Comparison of ENCODE assay signal across 9 cellular contexts in genomic region chr20:46324960-46325703, GRCh38. TPM values are rescaled to one million over a fixed set of nuclear protein-coding genes. Genes with fewer than 3 reads are reported as not detected.
A peak's percentile ranks its signal among the peaks of the same experiment; 100 is the strongest.
DNase-seq lines count a peak whose midpoint lies in the region; ATAC-seq, FAIRE-seq and TF ChIP-seq lines count a peak whose summit lies in the region.
"Had no signal": no experiment of that assay in that cellular context is flagged by ENCODE, and none has a peak within 500 bp of the region (broad histone marks: within the 10 kb centered on the region; RNA-seq: fewer than 3 reads in every experiment).

No MANE protein-coding gene starts in this region.

- ATAC-seq in SK-N-SH treated with all-trans-retinoic acid at 6 μM for 48 hours (peak; percentile 92), left lobe of liver (peak; percentile 72), GM18858 (IDR thresholded peaks at IDR 0.05; ENCODE audit: unreplicated experiment) (no peak)

- H3K27me3 ChIP-seq in Caco-2 (replicated peaks; ENCODE audit: control insufficient read depth, insufficient read depth, low read length), result peaks cover 3% of the 10 kb centered on the region; the same call in 1 of the 2 replicates

- H3K4me1 ChIP-seq in Caco-2, result no peaks in the 10 kb centered on the region

- no peak overlapping the region for H3K27ac Mint-ChIP-seq in Caco-2 (ENCODE audit: unreplicated experiment)

- H3K36me3 ChIP-seq in Caco-2 (ENCODE audit: control insufficient read depth, insufficient read depth, low read length), result no peaks in the 10 kb centered on the region

- H3K4me3 ChIP-seq in Caco-2 (ENCODE audit: low read depth, low read length), result no peak overlapping the region

- no peak for FAIRE-seq in GM12892 (lab: Jason Lieb, UNC)

- H3K4me1 Mint-ChIP-seq in Caco-2 (ENCODE audit: low read depth, unreplicated experiment), result no peaks in the 10 kb centered on the region

- H3K27me3 Mint-ChIP-seq in Caco-2 (ENCODE audit: insufficient read depth, unreplicated experiment), result peaks cover 18% of the 10 kb centered on the region

- TF ChIP-seq CTCF in Caco-2 (IDR thresholded peaks at IDR 0.05; ENCODE audit: insufficient read depth in 1 of 2, low read depth in 1 of 2, low read length in 1 of 2, severe bottlenecking in 1 of 2, unreplicated experiment in 1 of 2), result peak; percentile 61 to 71

- no peak overlapping the region for H3K4me3 Mint-ChIP-seq in Caco-2 (ENCODE audit: unreplicated experiment)

- DNase-seq in Caco-2, result peak in 1 of 2 experiments; percentile 74
- DNase-seq in HCEC 1CT, result peak; percentile 40
- DNase-seq in left lobe of liver (ENCODE audit: low spot score), result no peak
- DNase-seq in GM12892 (ENCODE audit: insufficient read length), result no peak
- no peak for DNase-seq in nucleus accumbens (lab: John Stamatoyannopoulos, UW)
- DNase-seq in NCI-H1092 (lab: John Stamatoyannopoulos, UW), result no peak

- intact Hi-C loops in Caco-2 (cut with micrococcal nuclease; ENCODE audit: unreplicated experiment), result loop anchor here (1.0 to 2.0 kb wide), 3 partner anchors 14 to 193 kb away; no protein-coding TSS in a partner anchor

- no peaks in the 10 kb centered on the region for H3K36me3 Mint-ChIP-seq in Caco-2 (ENCODE audit: insufficient read depth, unreplicated experiment)

- POLR2A ChIA-PET in Caco-2 (lab: Charles Lee), result no interaction called here

- no TSS peak for BruUV-seq in Caco-2 (replicated peaks; lab: Mats Ljungman, UMichigan)

- CTCF ChIA-PET in Caco-2 (lab: Charles Lee), result interaction anchor here (0.9 to 1.9 kb wide), 3 partner anchors 18 to 113 kb away, joined by 4 to 5 read pairs (median 4); no protein-coding TSS in a partner anchor

- H3K9me3 Mint-ChIP-seq in Caco-2 (ENCODE audit: unreplicated experiment), result no peaks in the 10 kb centered on the region

- H3K9me3 ChIP-seq in Caco-2, result no peaks in the 10 kb centered on the region

- TF ChIP-seq POLR2A in GM12892 (IDR thresholded peaks at IDR 0.05; ENCODE audit: low read depth, low read length), result no peak

TF ChIP-seq in SK-N-SH treated with all-trans-retinoic acid at 6 μM for 48 hours, 23 proteins besides CTCF, POLR2A, EP300 and RAD21:
- no peak for TF ChIP-seq PPARA (CRISPR knock-in tag; IDR thresholded peaks at IDR 0.05; ENCODE audit: borderline replicate concordance)
- no peak for TF ChIP-seq CSDC2 (CRISPR knock-in tag; IDR thresholded peaks at IDR 0.05)
- no peak for TF ChIP-seq ZFP30 (CRISPR knock-in tag; IDR thresholded peaks at IDR 0.05)
- TF ChIP-seq TCF4 (CRISPR knock-in tag; IDR thresholded peaks at IDR 0.05; ENCODE audit: borderline replicate concordance), result no peak
- no peak for TF ChIP-seq CSRNP3 (CRISPR knock-in tag; IDR thresholded peaks at IDR 0.05)
- TF ChIP-seq GLIS3 (CRISPR knock-in tag; IDR thresholded peaks at IDR 0.05), result no peak
- no peak for TF ChIP-seq ZNF8 (CRISPR knock-in tag; IDR thresholded peaks at IDR 0.05)
- no peak for TF ChIP-seq POU6F1 (CRISPR knock-in tag; IDR thresholded peaks at IDR 0.05; ENCODE audit: borderline replicate concordance, low read depth)
- TF ChIP-seq RARB (CRISPR knock-in tag; IDR thresholded peaks at IDR 0.05), result no peak
- TF ChIP-seq CREB5 (CRISPR knock-in tag; IDR thresholded peaks at IDR 0.05; ENCODE audit: low read depth), result no peak
- no peak for TF ChIP-seq PATZ1 (CRISPR knock-in tag; IDR thresholded peaks at IDR 0.05; ENCODE audit: borderline replicate concordance)
- no peak for TF ChIP-seq ARNTL (CRISPR knock-in tag; IDR thresholded peaks at IDR 0.05; ENCODE audit: borderline replicate concordance, low read depth)
- TF ChIP-seq ZC3H10 (CRISPR knock-in tag; IDR thresholded peaks at IDR 0.05), result no peak
- no peak for TF ChIP-seq OSR1 (CRISPR knock-in tag; IDR thresholded peaks at IDR 0.05)
- no peak for TF ChIP-seq ZNF70 (CRISPR knock-in tag; IDR thresholded peaks at IDR 0.05)
- TF ChIP-seq ZFP3 (CRISPR knock-in tag; IDR thresholded peaks at IDR 0.05), result no peak
- TF ChIP-seq ESRRG (CRISPR knock-in tag; IDR thresholded peaks at IDR 0.05), result no peak

RNA-seq across cellular contexts. Expression of gene CDH22, which starts 16.8 kb away (rescaled TPM):
- total RNA-seq in Caco-2 (2022) (0.11 TPM in 1 of 2 replicates, not detected in the other), left lobe of liver (0.08 TPM)
- not detected for polyA plus RNA-seq in GM12892 (2012; ENCODE audit: missing spikeins)
- total RNA-seq: subcutaneous adipose tissue had no signal
